In genomic region chr16:53055603-53056527, GRCh38 we compare ENCODE assay signal across 1 cellular context.
TF ChIP-seq lines count a peak whose summit lies in the region.

No MANE protein-coding gene starts in this region.

TF ChIP-seq in H1, 55 proteins besides CTCF, POLR2A, EP300 and RAD21:
- TF ChIP-seq SIN3A (conservative IDR thresholded peaks at IDR 0.05 in 1 of 2, IDR thresholded peaks at IDR 0.05 in 1 of 2; ENCODE audit: low read depth in 1 of 2, low read length in 2 of 2) = peak; percentile 22 to 76; a peak in 1 of 4 replicates
- 0 out of 2 replicates have a peak, but pooled peaks have one; percentile 11 for TF ChIP-seq SP1 (IDR thresholded peaks at IDR 0.05; ENCODE audit: low read depth, low read length)
- no peak for TF ChIP-seq SIRT6 (IDR thresholded peaks at IDR 0.05; ENCODE audit: low read length)
